ENCODE assay signal across 16 cellular contexts in genomic region chr5:74516217-74516636, GRCh38.
A peak's percentile ranks its signal among the peaks of the same experiment; 100 is the strongest.
DNase-seq lines count a peak whose midpoint lies in the region; ATAC-seq, FAIRE-seq and TF ChIP-seq lines count a peak whose summit lies in the region.
"Had no signal": no experiment of that assay in that cellular context is flagged by ENCODE, and none has a peak within 500 bp of the region (broad histone marks: within the 10 kb centered on the region; RNA-seq: fewer than 3 reads in every experiment).

No MANE protein-coding gene starts in this region.

- no peak overlapping the region for H2AFZ ChIP-seq in H9 (ENCODE audit: low read length)

- no peak overlapping the region for H3K4me3 ChIP-seq in A549
- H3K4me3 ChIP-seq: upper lobe of right lung had no signal

- no peaks in the 10 kb centered on the region for H3K27me3 ChIP-seq in H9 (ENCODE audit: insufficient read depth, low read length)
- H3K27me3 ChIP-seq: upper lobe of right lung had no signal

- TF ChIP-seq EP300 in A549 (IDR thresholded peaks at IDR 0.05) = no peak

- H3K79me1 ChIP-seq in H9 (ENCODE audit: insufficient read depth, low read depth, low read length, poor library complexity, severe bottlenecking) = no peaks in the 10 kb centered on the region

- CTCF ChIA-PET in A549 (lab: Yijun Ruan, JAX) = no interaction called here

- H3K27ac Mint-ChIP-seq in H9 = peak overlapping the region; percentile 26 to 80 (median 48); a peak in 4 of 7 replicates
- no peak overlapping the region for H3K27ac Mint-ChIP-seq in endothelial cell (ENCODE audit: unreplicated experiment)
- H3K27ac Mint-ChIP-seq in activated T-cell treated with anti-CD3 and anti-CD28 coated beads, Interleukin-2, amount 50 U/mL, for 72 hours = no peak overlapping the region
- H3K27ac Mint-ChIP-seq: activated T-helper 1 cell treated with anti-CD3 and anti-CD28 coated beads, Interleukin-12 subunit alpha, Interleukin-12 subunit beta, Interleukin-2, Interleukin-4 antibody, amounts not matched to agents 30 ng/mL and 10 ng/mL and 1 ng/mL, durations not matched to agents 14 hours and 24 hours and 36 hours; natural killer cell treated with Interleukin-12 subunit alpha and Interleukin-12 subunit beta and Interleukin-15 and Interleukin-18, amount 100 ng/mL, for 72 hours had no signal

- H3K4me3 Mint-ChIP-seq in H9 (no peak overlapping the region), endothelial cell (ENCODE audit: unreplicated experiment) (no peak overlapping the region)
- no peak overlapping the region for H3K4me3 Mint-ChIP-seq in activated T-cell treated with anti-CD3 and anti-CD28 coated beads, Interleukin-2, amount 50 U/mL, for 72 hours
- H3K4me3 Mint-ChIP-seq: activated T-helper 1 cell treated with anti-CD3 and anti-CD28 coated beads, Interleukin-12 subunit alpha, Interleukin-12 subunit beta, Interleukin-2, Interleukin-4 antibody, amounts not matched to agents 30 ng/mL and 10 ng/mL and 1 ng/mL, durations not matched to agents 14 hours and 24 hours and 36 hours; immature natural killer cell; natural killer cell treated with Interleukin-12 subunit alpha and Interleukin-12 subunit beta and Interleukin-15 and Interleukin-18, amount 100 ng/mL, for 72 hours had no signal

- no peak overlapping the region for H3K9ac ChIP-seq in H9 (ENCODE audit: extremely low read depth, insufficient read length, low read length)

- H3K4me1 ChIP-seq in A549 (peaks cover 10% of the 10 kb centered on the region; the same call in 2 of the 3 replicates), H9 (ENCODE audit: insufficient read depth, low read length) (peaks cover 7% of the 10 kb centered on the region)
- H3K4me1 ChIP-seq: upper lobe of right lung had no signal

- no peaks in the 10 kb centered on the region for H3K27me3 Mint-ChIP-seq in H9 (ENCODE audit: low read depth)
- peaks cover 4% of the 10 kb centered on the region for H3K27me3 Mint-ChIP-seq in endothelial cell (ENCODE audit: unreplicated experiment)
- H3K27me3 Mint-ChIP-seq in activated T-cell treated with anti-CD3 and anti-CD28 coated beads, Interleukin-2, amount 50 U/mL, for 72 hours (ENCODE audit: low read depth) = peaks cover 32% of the 10 kb centered on the region

- H3K14ac ChIP-seq in H9 (ENCODE audit: insufficient read depth, low read length) = no peak overlapping the region

- no peak overlapping the region for H2BK120ac ChIP-seq in H9 (ENCODE audit: low read depth, low read length, poor library complexity, severe bottlenecking)

- no peak overlapping the region for H3T11ph ChIP-seq in H9 (ENCODE audit: low read length)

- no peak for TF ChIP-seq POLR2A in A549 (IDR thresholded peaks at IDR 0.05; ENCODE audit: low read length)

- H2AK5ac ChIP-seq in H9 (ENCODE audit: insufficient read length, low read length) = no peak overlapping the region

- no peaks in the 10 kb centered on the region for H3K79me2 ChIP-seq in H9 (ENCODE audit: insufficient read depth, low read length)

- FAIRE-seq in A549 (lab: Jason Lieb, UNC) = no peak

- H3K4ac ChIP-seq in H9 (ENCODE audit: low read depth, low read length) = no peak overlapping the region

- no peak overlapping the region for H2BK5ac ChIP-seq in H9 (ENCODE audit: insufficient read length, low read length)

- peak overlapping the region in 1 of 2 experiments; percentile 36; a peak in 1 of 6 replicates for H3K27ac ChIP-seq in A549
- H3K27ac ChIP-seq in H9 (ENCODE audit: insufficient read length, low read depth, low read length) = no peak overlapping the region
- H3K27ac ChIP-seq: upper lobe of right lung had no signal

- ATAC-seq in A549 = no peak
- no peak for ATAC-seq in activated T-cell treated with anti-CD3 and anti-CD28 coated beads, Interleukin-2, amount 50 U/mL, for 72 hours (replicated peaks in 1 of 2)
- ATAC-seq: activated CD4-positive, CD25-positive, alpha-beta regulatory T cell treated with anti-CD3 and anti-CD28 coated beads, Interleukin-2, amount 50 U/mL, for 24 hours; natural killer cell treated with Interleukin-12 subunit alpha and Interleukin-12 subunit beta and Interleukin-15 and Interleukin-18, amount 100 ng/mL, for 72 hours; upper lobe of right lung had no signal

- H2BK12ac ChIP-seq in H9 (ENCODE audit: insufficient read length, low read depth, low read length) = no peak overlapping the region

- H3K4me1 Mint-ChIP-seq in H9 (peaks cover 25 to 32% of the 10 kb centered on the region in 2 experiments), endothelial cell (ENCODE audit: unreplicated experiment) (peaks cover 5% of the 10 kb centered on the region)
- H3K4me1 Mint-ChIP-seq in activated T-cell treated with anti-CD3 and anti-CD28 coated beads, Interleukin-2, amount 50 U/mL, for 72 hours (ENCODE audit: low read depth) = no peaks in the 10 kb centered on the region
- H3K4me1 Mint-ChIP-seq: immature natural killer cell had no signal

- H3K9me3 ChIP-seq in A549 (no peaks in the 10 kb centered on the region), H9 (ENCODE audit: control insufficient read depth, low read depth, low read length) (no peaks in the 10 kb centered on the region)
- H3K9me3 ChIP-seq: upper lobe of right lung had no signal

- H4K5ac ChIP-seq in H9 (ENCODE audit: insufficient read length, low read depth, low read length) = no peak overlapping the region

- H3K56ac ChIP-seq in H9 (ENCODE audit: insufficient read length, low read depth, low read length) = no peak overlapping the region

- no peaks in the 10 kb centered on the region for H3K23me2 ChIP-seq in H9 (ENCODE audit: insufficient read length, low read depth, low read length, poor library complexity, severe bottlenecking)

- POLR2A ChIA-PET in A549 (lab: Yijun Ruan, JAX) = interaction anchor here (0.7 kb wide), 1 partner anchor 124 kb away, joined by 3 read pairs; no protein-coding TSS in a partner anchor

- no peak overlapping the region for H3K23ac ChIP-seq in H9 (ENCODE audit: insufficient read length, low read depth, low read length)

- H3K4me2 ChIP-seq in A549 (peak overlapping the region; percentile 37; the same call in 2 of the 3 replicates), H9 (ENCODE audit: insufficient read depth, insufficient read length, low read length) (no peak overlapping the region)

- no peak overlapping the region for H4K8ac ChIP-seq in H9 (replicated peaks; ENCODE audit: insufficient read length, low read depth, low read length)

- no peak for TF ChIP-seq RAD21 in A549 (conservative IDR thresholded peaks at IDR 0.05 in 1 of 2, IDR thresholded peaks at IDR 0.05 in 1 of 2)

- 44% methylated on average over 2 of the region's 2 CpGs for WGBS in A549 (ENCODE audit: missing lambda C conversion rate)
- no CpG with 5 or more reads among the region's 2 CpGs for WGBS in H9 (ENCODE audit: extremely low coverage, insufficient read length, low lambda C conversion rate)

- TF ChIP-seq CTCF in A549 (IDR thresholded peaks at IDR 0.05) (no peak), H9 (conservative IDR thresholded peaks at IDR 0.05) (no peak), endothelial cell (IDR thresholded peaks at IDR 0.05; ENCODE audit: unreplicated experiment) (no peak)

- no peaks in the 10 kb centered on the region for H4K20me1 ChIP-seq in H9 (ENCODE audit: control insufficient read depth, insufficient read depth, insufficient read length)

- peaks cover 0 to 3% of the 10 kb centered on the region in 2 experiments; a peak in 1 of 5 replicates for H3K9me3 Mint-ChIP-seq in H9
- H3K9me3 Mint-ChIP-seq in endothelial cell (ENCODE audit: unreplicated experiment) = no peaks in the 10 kb centered on the region
- no peaks in the 10 kb centered on the region for H3K9me3 Mint-ChIP-seq in activated T-cell treated with anti-CD3 and anti-CD28 coated beads, Interleukin-2, amount 50 U/mL, for 72 hours
- H3K9me3 Mint-ChIP-seq: activated T-helper 1 cell treated with anti-CD3 and anti-CD28 coated beads, Interleukin-12 subunit alpha, Interleukin-12 subunit beta, Interleukin-2, Interleukin-4 antibody, amounts not matched to agents 30 ng/mL and 10 ng/mL and 1 ng/mL, durations not matched to agents 14 hours and 24 hours and 36 hours; immature natural killer cell; natural killer cell treated with Interleukin-12 subunit alpha and Interleukin-12 subunit beta and Interleukin-15 and Interleukin-18, amount 100 ng/mL, for 72 hours had no signal

- H2BK20ac ChIP-seq in H9 (ENCODE audit: low read depth, low read length, poor library complexity, severe bottlenecking) = no peak overlapping the region

- no peaks in the 10 kb centered on the region; a peak in 2 of 7 replicates for H3K36me3 Mint-ChIP-seq in H9 (ENCODE audit: insufficient read depth in 1 of 3, low read depth in 3 of 3)
- no peaks in the 10 kb centered on the region for H3K36me3 Mint-ChIP-seq in endothelial cell (ENCODE audit: low read depth, unreplicated experiment)
- H3K36me3 Mint-ChIP-seq in activated T-cell treated with anti-CD3 and anti-CD28 coated beads, Interleukin-2, amount 50 U/mL, for 72 hours (ENCODE audit: insufficient read depth in 2 of 2) = no peaks in the 10 kb centered on the region
- H3K36me3 Mint-ChIP-seq: immature natural killer cell; natural killer cell treated with Interleukin-12 subunit alpha and Interleukin-12 subunit beta and Interleukin-15 and Interleukin-18, amount 100 ng/mL, for 72 hours had no signal

- H4K91ac ChIP-seq in H9 (ENCODE audit: insufficient read length, low read depth, low read length) = no peak overlapping the region

- no peak overlapping the region for H2BK15ac ChIP-seq in H9 (ENCODE audit: low read depth, low read length)

- no peak overlapping the region for H3K18ac ChIP-seq in H9 (ENCODE audit: insufficient read length, low read depth, low read length)

- DNase-seq in A549 (ENCODE audit: low read depth in 1 of 2, low spot score in 1 of 2) (peak in 1 of 2 experiments; percentile 15), H9 (no peak), SW480 (ENCODE audit: low spot score) (peak; percentile 6), iris pigment epithelial cell (ENCODE audit: low read depth) (peak; percentile 44), NCI-H1417 treated with DMSO at 0.1 percent for 48 hours (lab: John Stamatoyannopoulos, UW) (no peak), T-helper 2 cell (no peak), endothelial cell (ENCODE audit: low spot score) (no peak)
- no peak for DNase-seq in activated T-cell treated with anti-CD3 and anti-CD28 coated beads, Interleukin-2, amount 50 U/mL, for 72 hours
- DNase-seq: immature natural killer cell; MV-4-11; NCI-H526 treated with DMSO at 0.1 percent for 48 hours; stimulated activated CD4-positive, alpha-beta T cell treated with anti-CD3 and anti-CD28 coated beads, Interleukin-12 subunit alpha, Interleukin-12 subunit beta, amount 100 ng/mL, for 4 hours; upper lobe of right lung had no signal

TF ChIP-seq in A549, 52 proteins besides CTCF, POLR2A, EP300 and RAD21 (continues in another document):
- TF ChIP-seq CBX2 (IDR thresholded peaks at IDR 0.05; ENCODE audit: borderline replicate concordance, low read depth) (no peak), JUNB (IDR thresholded peaks at IDR 0.05) (0 out of 2 replicates have a peak, but pooled peaks have one; percentile 10), MAFK (IDR thresholded peaks at IDR 0.05; ENCODE audit: partially characterized antibody) (no peak), SREBF2 (IDR thresholded peaks at IDR 0.05) (no peak), HOXB5 (CRISPR knock-in tag; IDR thresholded peaks at IDR 0.05) (no peak), KDM1A (IDR thresholded peaks at IDR 0.05; ENCODE audit: low read depth) (no peak)

Comparison
In these comparisons a context has a peak if more than half of its experiments do, and no peak if none do; other contexts are left out.
1. DNase-seq: peak in SW480 (single experiment) and iris pigment epithelial cell (single experiment); none in H9 (single experiment), NCI-H1417 treated with DMSO at 0.1 percent for 48 hours (single experiment), T-helper 2 cell (0 of 5), endothelial cell (single experiment) and activated T-cell treated with anti-CD3 and anti-CD28 coated beads, Interleukin-2, amount 50 U/mL, for 72 hours (0 of 2).
2. H3K27ac Mint-ChIP-seq: peak in H9 (3 of 3); none in endothelial cell (single experiment) and activated T-cell treated with anti-CD3 and anti-CD28 coated beads, Interleukin-2, amount 50 U/mL, for 72 hours (single experiment).